In genomic region chr1:226202666-226203065, GRCh38 we compare ENCODE assay signal across 10 cellular contexts. TPM values are rescaled to one million over a fixed set of nuclear protein-coding genes. Genes with fewer than 3 reads are reported as not detected.
"Had no signal": no experiment of that assay in that cellular context is flagged by ENCODE, and none has a peak within 500 bp of the region (broad histone marks: within the 10 kb centered on the region; RNA-seq: fewer than 3 reads in every experiment).

No MANE protein-coding gene starts in this region.

RNA-seq across cellular contexts. Expression of gene MIXL1, which starts 20.8 kb away (rescaled TPM):
- total RNA-seq: esophagus mucosa; esophagus squamous epithelium; gastrocnemius medialis; left cardiac atrium; left ventricle myocardium superior; lower leg skin; mononuclear cell; mucosa of gallbladder; naive thymus-derived CD4-positive, alpha-beta T cell had no signal
- polyA plus RNA-seq: keratinocyte; naive thymus-derived CD4-positive, alpha-beta T cell had no signal
